8 cellular contexts compared by ENCODE assay signal in the genomic region with DNA sequence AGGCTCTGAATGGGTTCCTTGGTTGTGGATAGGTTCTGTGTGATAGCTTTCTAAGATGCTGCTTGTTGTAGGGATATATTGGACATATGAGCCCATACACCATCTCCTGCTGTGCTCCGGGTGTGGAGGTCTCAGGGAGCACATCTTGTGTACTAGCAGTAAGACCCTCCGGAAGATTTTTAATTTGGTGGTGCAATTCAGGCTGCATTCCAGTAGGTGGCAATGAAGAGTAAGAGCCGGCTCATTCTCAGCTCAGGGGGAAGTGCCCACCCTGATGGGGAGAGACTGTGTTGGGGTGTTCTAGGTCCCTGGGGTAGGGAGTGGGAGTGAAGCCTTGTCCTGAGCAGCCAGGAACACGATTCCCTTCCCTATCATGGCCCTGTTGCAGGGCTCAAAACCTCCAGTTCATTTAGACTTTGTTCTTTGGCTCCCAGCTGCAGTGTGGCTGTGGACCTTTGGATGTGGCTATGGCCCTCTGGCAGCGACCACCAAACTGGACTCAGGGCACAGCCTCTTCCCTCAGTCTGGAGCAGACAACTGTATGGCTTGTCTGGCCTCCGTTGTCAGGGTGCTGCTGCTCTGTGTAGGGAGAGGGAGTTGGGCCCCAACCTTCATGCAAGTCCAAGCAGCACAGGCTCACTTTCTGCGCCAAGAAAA.
A peak's percentile ranks its signal among the peaks of the same experiment; 100 is the strongest.
DNase-seq lines count a peak whose midpoint lies in the region; ATAC-seq and TF ChIP-seq lines count a peak whose summit lies in the region.

No MANE protein-coding gene starts in this region.

- TF ChIP-seq CTCF in BE2C (IDR thresholded peaks at IDR 0.05; ENCODE audit: low read depth, low read length): peak; percentile 90
- peak; percentile 60 for TF ChIP-seq CTCF in PC-3 (conservative IDR thresholded peaks at IDR 0.05; ENCODE audit: low read depth, low read length)
- peak in 3 of 4 experiments; percentile 9 to 55 (median 12) for TF ChIP-seq CTCF in gastroesophageal sphincter (IDR thresholded peaks at IDR 0.05)
- TF ChIP-seq CTCF in tibial nerve (IDR thresholded peaks at IDR 0.05): peak; percentile 38 to 51 (median 51)

- H3K27ac ChIP-seq in PC-3 (ENCODE audit: low read length) (no peak overlapping the region), gastroesophageal sphincter (no peak overlapping the region), tibial nerve (no peak overlapping the region)

- TF ChIP-seq POLR2A in gastroesophageal sphincter (IDR thresholded peaks at IDR 0.05) (no peak), tibial nerve (IDR thresholded peaks at IDR 0.05) (no peak)

- no peak overlapping the region for H3K4me3 ChIP-seq in BE2C (ENCODE audit: low read depth, low read length)
- no peak overlapping the region for H3K4me3 ChIP-seq in PC-3 (ENCODE audit: low read length)
- no peak overlapping the region for H3K4me3 ChIP-seq in gastroesophageal sphincter
- no peak overlapping the region for H3K4me3 ChIP-seq in tibial nerve

- no peaks in the 10 kb centered on the region for H3F3A ChIP-seq in PC-3 (ENCODE audit: low read length, unreplicated experiment)

- H3K27me3 ChIP-seq in BE2C (no peaks in the 10 kb centered on the region), PC-3 (ENCODE audit: low read length) (no peaks in the 10 kb centered on the region), gastroesophageal sphincter (no peaks in the 10 kb centered on the region), tibial nerve (no peaks in the 10 kb centered on the region)

- CTCF ChIA-PET in PC-3 (lab: Charles Lee): no interaction called here

- POLR2A ChIA-PET in PC-3 (lab: Charles Lee; ENCODE audit: unreplicated experiment): no interaction called here

- no TSS peak for BruUV-seq in PC-3 (replicated peaks; lab: Mats Ljungman, UMichigan)

- DNase-seq in BE2C: peak; percentile 24
- peak; percentile 14 for DNase-seq in PC-3
- DNase-seq in tibial nerve (ENCODE audit: low spot score in 2 of 2): no peak
- DNase-seq in DMS79 (lab: John Stamatoyannopoulos, UW): no peak
- DNase-seq in NCI-H2029 treated with DMSO at 0.1 percent for 48 hours (lab: John Stamatoyannopoulos, UW): no peak

- TF ChIP-seq EP300 in gastroesophageal sphincter (IDR thresholded peaks at IDR 0.05) (no peak), tibial nerve (IDR thresholded peaks at IDR 0.05) (no peak)

- H3K4me1 ChIP-seq in BE2C: no peaks in the 10 kb centered on the region
- H3K4me1 ChIP-seq in PC-3 (ENCODE audit: insufficient read depth, low read length): no peaks in the 10 kb centered on the region
- H3K4me1 ChIP-seq in gastroesophageal sphincter: no peaks in the 10 kb centered on the region
- no peaks in the 10 kb centered on the region for H3K4me1 ChIP-seq in tibial nerve

- H3K9ac ChIP-seq in PC-3 (ENCODE audit: low read length): no peak overlapping the region

- no peaks in the 10 kb centered on the region for H3K9me3 ChIP-seq in BE2C
- no peaks in the 10 kb centered on the region for H3K9me3 ChIP-seq in PC-3 (ENCODE audit: low read length)
- no peaks in the 10 kb centered on the region for H3K9me3 ChIP-seq in gastroesophageal sphincter
- H3K9me3 ChIP-seq in tibial nerve: no peaks in the 10 kb centered on the region

- WGBS in gastroesophageal sphincter (ENCODE audit: low coverage in 1 of 2), 2 donors: 17% methylated on average over 2 of the region's 7 CpGs; no CpG with 5 or more reads in 1 of the 2 donors
- WGBS in tibial nerve, 2 donors: 39 to 51% methylated on average over 7 of the region's 7 CpGs

- H4K20me1 ChIP-seq in PC-3 (ENCODE audit: low read length): no peaks in the 10 kb centered on the region

- no peaks in the 10 kb centered on the region for H3K79me2 ChIP-seq in PC-3 (ENCODE audit: low read length)

- ATAC-seq in GM18907 (IDR thresholded peaks at IDR 0.05; ENCODE audit: unreplicated experiment) (peak; percentile 55), PC-3 (no peak), gastroesophageal sphincter (no peak), esophagus mucosa (no peak)

- no peak overlapping the region for H2AFZ ChIP-seq in PC-3 (ENCODE audit: low read length)

- intact Hi-C loops in PC-3 (cut with micrococcal nuclease): no loop called here

- no peak overlapping the region for H3K4me2 ChIP-seq in PC-3 (ENCODE audit: low read length)

- no peaks in the 10 kb centered on the region for H3K9me2 ChIP-seq in PC-3 (replicated peaks; ENCODE audit: low read length)

- H3K36me3 ChIP-seq in BE2C (no peaks in the 10 kb centered on the region), PC-3 (ENCODE audit: low read depth, low read length) (no peaks in the 10 kb centered on the region), gastroesophageal sphincter (no peaks in the 10 kb centered on the region), tibial nerve (no peaks in the 10 kb centered on the region)

Comparison
In these comparisons a context has a peak if more than half of its experiments do, and no peak if none do; other contexts are left out.
1. DNase-seq: peak in BE2C (single experiment) and PC-3 (single experiment); none in tibial nerve (0 of 2), DMS79 (single experiment) and NCI-H2029 treated with DMSO at 0.1 percent for 48 hours (single experiment).
2. CTCF ChIP-seq: peak in every context shown above with its lines; median percentile 90 in BE2C; 60 in PC-3; 51 in tibial nerve; 12 in gastroesophageal sphincter.